8 cellular contexts compared by ENCODE assay signal in genomic region chr3:59818033-59818936, GRCh38.
DNase-seq lines count a peak whose midpoint lies in the region; TF ChIP-seq lines count a peak whose summit lies in the region.

No MANE protein-coding gene starts in this region.

- peak overlapping the region; percentile 85 for H3K27ac ChIP-seq in osteoblast (ENCODE audit: low read depth, low read length)

- peak overlapping the region; percentile 36 for H3K4me3 ChIP-seq in osteoblast (ENCODE audit: insufficient read depth, low read length)

- DNase-seq in COR-L47 (lab: John Stamatoyannopoulos, UW), result peak; percentile 32
- peak; percentile 79 for DNase-seq in RKO (ENCODE audit: low spot score)
- DNase-seq in fibroblast of peridontal ligament (ENCODE audit: extremely low read depth), result peak; percentile 90
- DNase-seq in osteoblast (ENCODE audit: insufficient read length, low spot score, missing footprints), result peak; percentile 59
- no peak for DNase-seq in NOMO-1 treated with DMSO at 0.1 percent for 48 hours (lab: John Stamatoyannopoulos, UW; ENCODE audit: unreplicated experiment)
- no peak for DNase-seq in activated CD8-positive, alpha-beta memory T cell treated with anti-CD3 and anti-CD28 coated beads for 24 hours
- no peak for DNase-seq in activated naive CD4-positive, alpha-beta T cell treated with Interleukin-2 at 50 U/mL for 16 hours
- no peak for DNase-seq in stimulated activated CD4-positive, alpha-beta T cell treated with anti-CD3 and anti-CD28 coated beads, Interleukin-2, amount 100 ng/mL, for 24 hours

- no peaks in the 10 kb centered on the region for H3K27me3 ChIP-seq in osteoblast (ENCODE audit: insufficient read depth, low read length)

- peak overlapping the region; percentile 42 for H2AFZ ChIP-seq in osteoblast (ENCODE audit: low read length)

- H3K36me3 ChIP-seq in osteoblast (ENCODE audit: insufficient read depth, low read length), result no peaks in the 10 kb centered on the region

- peaks cover 19% of the 10 kb centered on the region for H3K4me1 ChIP-seq in osteoblast (ENCODE audit: insufficient read depth, low read length)

- H3K9me3 ChIP-seq in osteoblast (ENCODE audit: low read depth, low read length), result no peaks in the 10 kb centered on the region

- no peak for TF ChIP-seq CTCF in osteoblast (IDR thresholded peaks at IDR 0.05; ENCODE audit: extremely low read depth, low read depth, low read length)

- H3K79me2 ChIP-seq in osteoblast (ENCODE audit: insufficient read depth, low read length), result no peaks in the 10 kb centered on the region

- H3K4me2 ChIP-seq in osteoblast (ENCODE audit: insufficient read depth, low read length), result peak overlapping the region; percentile 71

- no peaks in the 10 kb centered on the region for H4K20me1 ChIP-seq in osteoblast (ENCODE audit: insufficient read depth, low read length)

Comparison
In these comparisons a context has a peak if more than half of its experiments do, and no peak if none do; other contexts are left out.
1. DNase-seq: peak in COR-L47 (single experiment), RKO (single experiment), fibroblast of peridontal ligament (single experiment) and osteoblast (single experiment); none in NOMO-1 treated with DMSO at 0.1 percent for 48 hours (single experiment), activated CD8-positive, alpha-beta memory T cell treated with anti-CD3 and anti-CD28 coated beads for 24 hours (single experiment), activated naive CD4-positive, alpha-beta T cell treated with Interleukin-2 at 50 U/mL for 16 hours (single experiment) and stimulated activated CD4-positive, alpha-beta T cell treated with anti-CD3 and anti-CD28 coated beads, Interleukin-2, amount 100 ng/mL, for 24 hours (0 of 2).